In the genomic region with DNA sequence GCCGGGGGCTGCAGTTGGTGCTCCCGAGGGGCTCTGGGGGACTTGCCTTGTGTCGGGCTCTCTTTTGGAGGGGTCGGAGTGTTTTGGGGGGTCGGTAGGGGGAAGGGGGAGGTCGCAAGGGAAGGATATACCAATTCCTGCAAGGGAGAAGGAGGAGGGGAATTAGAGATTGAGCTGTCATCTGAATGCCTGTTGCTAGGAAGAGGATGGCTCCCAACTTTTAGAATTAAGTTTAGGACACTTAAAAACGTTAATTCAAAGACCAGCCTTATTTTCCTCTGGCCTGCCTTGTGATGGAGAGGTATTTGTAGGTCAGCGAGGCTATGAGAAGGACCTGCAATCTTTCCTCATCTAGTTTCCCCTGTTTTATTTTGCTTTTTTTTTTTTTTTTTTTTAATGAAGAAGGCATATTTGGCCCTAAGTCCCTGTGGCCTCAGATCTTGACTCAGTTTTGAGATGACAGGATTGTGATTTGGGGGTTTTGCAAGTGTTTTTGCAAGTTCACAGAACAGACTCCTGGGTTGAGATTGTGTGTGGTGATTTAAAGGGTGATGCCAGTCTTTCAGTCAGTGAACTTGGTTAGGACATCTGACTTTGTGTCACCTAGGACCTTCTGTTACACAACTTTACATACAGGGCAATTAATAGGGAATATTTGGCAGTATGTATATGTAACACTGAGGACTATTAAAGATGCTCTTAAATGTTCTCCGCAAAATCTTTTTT, we compare ENCODE assay signal across 8 cellular contexts. TPM values are rescaled to one million over a fixed set of nuclear protein-coding genes. Genes with fewer than 3 reads are reported as not detected.
A peak's percentile ranks its signal among the peaks of the same experiment; 100 is the strongest.
DNase-seq lines count a peak whose midpoint lies in the region; ATAC-seq and TF ChIP-seq lines count a peak whose summit lies in the region.

No MANE protein-coding gene starts in this region.

- no peak for TF ChIP-seq POLR2A in HCT116 (IDR thresholded peaks at IDR 0.05; ENCODE audit: borderline replicate concordance, extremely low read depth, insufficient read depth, insufficient read length)
- no peak for TF ChIP-seq POLR2A in spleen (IDR thresholded peaks at IDR 0.05)

- no peaks in the 10 kb centered on the region for H3K9me3 Mint-ChIP-seq in activated naive CD8-positive, alpha-beta T cell treated with anti-CD3 and anti-CD28 coated beads, Interleukin-2, amount 10 ng/mL, durations not matched to agents 7 days and 5 days

- BruUV-seq in HCT116 (replicated peaks; lab: Mats Ljungman, UMichigan), result TSS peak; percentile 61

- H3K27me3 ChIP-seq in HCT116 (ENCODE audit: insufficient read depth, low read length) (no peaks in the 10 kb centered on the region), iPS-15b (ENCODE audit: control insufficient read depth, insufficient read depth, low read length) (no peaks in the 10 kb centered on the region), spleen (replicated peaks in 1 of 7) (no peaks in the 10 kb centered on the region)

- ATAC-seq in HCT116, result no peak
- no peak for ATAC-seq in activated naive CD8-positive, alpha-beta T cell treated with anti-CD3 and anti-CD28 coated beads, Interleukin-2, amount 10 ng/mL, durations not matched to agents 7 days and 5 days (ENCODE audit: low read depth)
- ATAC-seq in HG03108 (IDR thresholded peaks at IDR 0.05; ENCODE audit: unreplicated experiment), result no peak

- H3K36me3 Mint-ChIP-seq in activated naive CD8-positive, alpha-beta T cell treated with anti-CD3 and anti-CD28 coated beads, Interleukin-2, amount 10 ng/mL, durations not matched to agents 7 days and 5 days, result peaks cover 27% of the 10 kb centered on the region

- H3K27ac Mint-ChIP-seq in activated naive CD8-positive, alpha-beta T cell treated with anti-CD3 and anti-CD28 coated beads, Interleukin-2, amount 10 ng/mL, durations not matched to agents 7 days and 5 days, result peak overlapping the region; percentile 94

- peak overlapping the region; percentile 87 for H3K27ac ChIP-seq in HCT116 (ENCODE audit: low read depth, low read length)
- peak overlapping the region; percentile 37 to 90 (median 82) for H3K27ac ChIP-seq in spleen

- no peaks in the 10 kb centered on the region for H3K9me2 ChIP-seq in HCT116 (ENCODE audit: insufficient read depth)

- H3K27me3 Mint-ChIP-seq in activated naive CD8-positive, alpha-beta T cell treated with anti-CD3 and anti-CD28 coated beads, Interleukin-2, amount 10 ng/mL, durations not matched to agents 7 days and 5 days, result peaks cover 8% of the 10 kb centered on the region

- H2AFZ ChIP-seq in HCT116 (ENCODE audit: low read depth, low read length, poor library complexity, severe bottlenecking), result peak overlapping the region; percentile 71

- CTCF ChIA-PET in HCT116 (lab: Charles Lee), result no interaction called here

- peak overlapping the region; percentile 93 for H3K4me2 ChIP-seq in HCT116 (ENCODE audit: low read length)

- peak overlapping the region; percentile 98 for H3K4me3 Mint-ChIP-seq in activated naive CD8-positive, alpha-beta T cell treated with anti-CD3 and anti-CD28 coated beads, Interleukin-2, amount 10 ng/mL, durations not matched to agents 7 days and 5 days

- H3K4me3 ChIP-seq in HCT116 (replicated peaks in 1 of 2; ENCODE audit: low read depth in 1 of 2, low read length in 2 of 2) (peak overlapping the region; percentile 90 to 98), iPS-15b (ENCODE audit: low read depth, low read length) (peak overlapping the region; percentile 90), spleen (peak overlapping the region; percentile 49 to 82 (median 74))

- DNase-seq in ACHN, result peak; percentile 2
- DNase-seq in HCT116 (ENCODE audit: low read depth, low spot score), result no peak
- DNase-seq in activated naive CD8-positive, alpha-beta T cell treated with anti-CD3 and anti-CD28 coated beads, Interleukin-2, amount 10 ng/mL, durations not matched to agents 7 days and 5 days, result no peak
- no peak for DNase-seq in spleen
- no peak for DNase-seq in NCI-H748 treated with DMSO at 0.1 percent for 48 hours (lab: John Stamatoyannopoulos, UW)
- DNase-seq in stimulated activated CD4-positive, alpha-beta T cell treated with anti-CD3 and anti-CD28 coated beads, Interleukin-4, amount 100 ng/mL, for 24 hours, result no peak

- POLR2A ChIA-PET in HCT116 (lab: Charles Lee), result interaction anchor here (0.7 to 1.3 kb wide), 3 partner anchors 19 to 316 kb away, joined by 4 to 7 read pairs (median 5); no protein-coding TSS in a partner anchor
- POLR2A ChIA-PET in activated naive CD8-positive, alpha-beta T cell treated with anti-CD3 and anti-CD28 coated beads, Interleukin-2, amount 10 ng/mL, durations not matched to agents 7 days and 5 days (lab: Charles Lee), result interaction anchor here (1.0 to 2.1 kb wide), 4 partner anchors 8 to 60 kb away, joined by 3 to 27 read pairs (median 4); no protein-coding TSS in a partner anchor

- no peaks in the 10 kb centered on the region for H3K36me3 ChIP-seq in HCT116 (ENCODE audit: control insufficient read depth in 1 of 2, insufficient read depth in 2 of 2, low read length in 2 of 2)
- no peaks in the 10 kb centered on the region for H3K36me3 ChIP-seq in iPS-15b (ENCODE audit: control insufficient read depth, insufficient read depth, low read length)
- H3K36me3 ChIP-seq in spleen, result peaks cover 0 to 7% (median under 1%) of the 10 kb centered on the region in 6 donors

- no peak for TF ChIP-seq RAD21 in HCT116 (IDR thresholded peaks at IDR 0.05; ENCODE audit: low read depth)

- H3K4me1 Mint-ChIP-seq in activated naive CD8-positive, alpha-beta T cell treated with anti-CD3 and anti-CD28 coated beads, Interleukin-2, amount 10 ng/mL, durations not matched to agents 7 days and 5 days, result peaks cover 33% of the 10 kb centered on the region

- in situ Hi-C loops in ACHN (cut with HindIII; ENCODE audit: low pct_ligation_motif_present, low pct_unique_long_range_greater_than_20kb, low sequenced_read_pairs), result no loop called here

- H3K79me2 ChIP-seq in HCT116 (ENCODE audit: insufficient read depth, low read length), result peaks cover 47% of the 10 kb centered on the region

- no peaks in the 10 kb centered on the region for H3K9me3 ChIP-seq in HCT116 (ENCODE audit: control insufficient read depth in 1 of 2, insufficient read depth in 1 of 2, low read depth in 1 of 2, low read length in 2 of 2)
- no peaks in the 10 kb centered on the region for H3K9me3 ChIP-seq in iPS-15b (ENCODE audit: control insufficient read depth, insufficient read depth, low read length)
- H3K9me3 ChIP-seq in spleen, result no peaks in the 10 kb centered on the region

- TF ChIP-seq CTCF in HCT116 (IDR thresholded peaks at IDR 0.05 in 2 of 3, conservative IDR thresholded peaks at IDR 0.05 in 1 of 3; ENCODE audit: borderline replicate concordance in 1 of 3, insufficient read depth in 1 of 3, low read depth in 2 of 3, low read length in 2 of 3) (no peak), spleen (IDR thresholded peaks at IDR 0.05 in 8 of 11, conservative IDR thresholded peaks at IDR 0.05 in 3 of 11) (no peak)

- RAD21 ChIA-PET in HCT116 (lab: Charles Lee; ENCODE audit: low non-redundant PET in 1 of 2, low total read pairs in 2 of 2, uncharacterized antibody in 2 of 2, unreplicated experiment in 2 of 2), result no interaction called here

- intact Hi-C loops in HCT116 (cut with micrococcal nuclease), result loop anchor here (5.0 kb wide), 1 partner anchor 81 kb away; a partner anchor contains a TSS
- intact Hi-C loops in spleen (cut with DNase I; ENCODE audit: low total_unique reads), result loop anchor here (10.0 kb wide), 1 partner anchor 46 kb away; no protein-coding TSS in a partner anchor

- H3K4me1 ChIP-seq in HCT116 (ENCODE audit: control insufficient read depth in 1 of 2, insufficient read depth in 2 of 2, low read length in 2 of 2) (peaks cover 21 to 30% of the 10 kb centered on the region in 2 experiments), iPS-15b (ENCODE audit: control insufficient read depth, insufficient read depth, low read length) (peaks cover 21% of the 10 kb centered on the region), spleen (peaks cover 0 to 51% (median 30%) of the 10 kb centered on the region in 6 donors)

- H3K9ac ChIP-seq in HCT116 (ENCODE audit: low read length), result peak overlapping the region; percentile 90
- peak overlapping the region; percentile 86 for H3K9ac ChIP-seq in iPS-15b (ENCODE audit: low read depth, low read length)

- H4K20me1 ChIP-seq in HCT116 (ENCODE audit: insufficient read depth), result no peaks in the 10 kb centered on the region

- 11 to 16% (median 12%) methylated on average over 9 of the region's 9 CpGs for WGBS in spleen, 5 donors

TF ChIP-seq in HCT116, 20 proteins besides CTCF, POLR2A, EP300 and RAD21:
- TF ChIP-seq FOSL1 (IDR thresholded peaks at IDR 0.05; ENCODE audit: low read depth) (no peak), EGR1 (IDR thresholded peaks at IDR 0.05; ENCODE audit: low read depth) (no peak), ZFX (IDR thresholded peaks at IDR 0.05) (no peak), CBX3 (IDR thresholded peaks at IDR 0.05; ENCODE audit: low read depth) (no peak), EZH2 (IDR thresholded peaks at IDR 0.05) (no peak), POLR2AphosphoS5 (IDR thresholded peaks at IDR 0.05; ENCODE audit: low read depth, low read length) (no peak), JUND (IDR thresholded peaks at IDR 0.05) (no peak), EZH2phosphoT487 (IDR thresholded peaks at IDR 0.05; ENCODE audit: borderline replicate concordance) (no peak)
- TF ChIP-seq, protein P1, sequence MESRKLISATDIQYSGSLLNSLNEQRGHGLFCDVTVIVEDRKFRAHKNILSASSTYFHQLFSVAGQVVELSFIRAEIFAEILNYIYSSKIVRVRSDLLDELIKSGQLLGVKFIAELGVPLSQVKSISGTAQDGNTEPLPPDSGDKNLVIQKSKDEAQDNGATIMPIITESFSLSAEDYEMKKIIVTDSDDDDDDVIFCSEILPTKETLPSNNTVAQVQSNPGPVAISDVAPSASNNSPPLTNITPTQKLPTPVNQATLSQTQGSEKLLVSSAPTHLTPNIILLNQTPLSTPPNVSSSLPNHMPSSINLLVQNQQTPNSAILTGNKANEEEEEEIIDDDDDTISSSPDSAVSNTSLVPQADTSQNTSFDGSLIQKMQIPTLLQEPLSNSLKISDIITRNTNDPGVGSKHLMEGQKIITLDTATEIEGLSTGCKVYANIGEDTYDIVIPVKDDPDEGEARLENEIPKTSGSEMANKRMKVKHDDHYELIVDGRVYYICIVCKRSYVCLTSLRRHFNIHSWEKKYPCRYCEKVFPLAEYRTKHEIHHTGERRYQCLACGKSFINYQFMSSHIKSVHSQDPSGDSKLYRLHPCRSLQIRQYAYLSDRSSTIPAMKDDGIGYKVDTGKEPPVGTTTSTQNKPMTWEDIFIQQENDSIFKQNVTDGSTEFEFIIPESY (IDR thresholded peaks at IDR 0.05; ENCODE audit: extremely low read depth, insufficient replicate concordance, low read length), result no peak
- TF ChIP-seq, protein P2, sequence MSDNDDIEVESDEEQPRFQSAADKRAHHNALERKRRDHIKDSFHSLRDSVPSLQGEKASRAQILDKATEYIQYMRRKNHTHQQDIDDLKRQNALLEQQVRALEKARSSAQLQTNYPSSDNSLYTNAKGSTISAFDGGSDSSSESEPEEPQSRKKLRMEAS (IDR thresholded peaks at IDR 0.05), result no peak

RNA-seq across cellular contexts. Expression of a gene that starts 0.7 kb away (rescaled TPM):
- 50.6 TPM for total RNA-seq in HCT116 (2021; ENCODE audit: unreplicated experiment)
- polyA plus RNA-seq in HCT116 (2012), result 8.4 and 10.2 TPM in 2 replicates
- total RNA-seq in activated naive CD8-positive, alpha-beta T cell treated with anti-CD3 and anti-CD28 coated beads, Interleukin-2, amount 10 ng/mL, durations not matched to agents 7 days and 5 days, result 10 to 100 TPM; 29.2 to 34.5 TPM
- total RNA-seq in spleen, result 10 to 100 TPM; 18.5 to 31.7 (median 22.9) TPM
- polyA plus RNA-seq in spleen, result 1 to 10 TPM; 3.5 to 4.1 (median 3.6) TPM
